ENCODE assay signal across 29 cellular contexts in genomic region chr11:131042711-131043110, GRCh38.
"Had no signal": no experiment of that assay in that cellular context is flagged by ENCODE, and none has a peak within 500 bp of the region (broad histone marks: within the 10 kb centered on the region; RNA-seq: fewer than 3 reads in every experiment).

No MANE protein-coding gene starts in this region.

- H3K36me3 ChIP-seq: adrenal gland, breast epithelium, SJSA1 had no signal

- H3K9me3 ChIP-seq: adrenal gland, body of pancreas, breast epithelium, SJSA1, SK-N-SH had no signal

- H2AFZ ChIP-seq: PC-9 had no signal

- H3K9ac ChIP-seq: SK-N-SH had no signal

- H3K9me2 ChIP-seq: SK-N-SH had no signal

- ATAC-seq: activated CD4-positive, alpha-beta T cell treated with anti-CD3 and anti-CD28 coated beads for 36 hours; activated CD4-positive, CD25-positive, alpha-beta regulatory T cell treated with anti-CD3 and anti-CD28 coated beads, Interleukin-2, amount 50 U/mL, for 24 hours; activated naive CD4-positive, alpha-beta T cell treated with anti-CD3 and anti-CD28 coated beads, Interleukin-2, amount 50 U/mL, for 72 hours; activated T-cell treated with anti-CD3 and anti-CD28 coated beads, Interleukin-2, amount 50 U/mL, for 4 hours; body of pancreas; K562 had no signal

- H3K4me3 ChIP-seq: adrenal gland, body of pancreas, breast epithelium, K562, PC-9, SJSA1 had no signal

- H3K27me3 ChIP-seq: adrenal gland, body of pancreas, SJSA1 had no signal

- DNase-seq: activated CD4-positive, alpha-beta memory T cell treated with anti-CD3 and anti-CD28 coated beads for 36 hours; activated CD4-positive, alpha-beta T cell treated with anti-CD3 and anti-CD28 coated beads for 36 hours; activated CD4-positive, alpha-beta T cell treated with anti-CD3 and anti-CD28 coated beads, Interleukin-2, amount 10 ng/mL, durations not matched to agents 7 days and 5 days; activated CD8-positive, alpha-beta memory T cell treated with anti-CD3 and anti-CD28 coated beads, Interleukin-2, amount 50 U/mL, for 4 hours; activated gamma-delta T cell treated with Interleukin-2 at 50 U/mL for 16 hours; activated naive CD4-positive, alpha-beta T cell treated with anti-CD3 and anti-CD28 coated beads for 36 hours; activated T-cell treated with anti-CD3 and anti-CD28 coated beads for 4 hours; activated T-cell treated with anti-CD3 and anti-CD28 coated beads, Interleukin-2, amount 50 U/mL, for 4 hours; adrenal gland; body of pancreas; caudate nucleus; cerebellar nuclear complex; NCI-H1048; NCI-H1105 treated with DMSO at 0.1 percent for 48 hours; NCI-H1436; NCI-H1694; NCI-H1930; NCI-H2081 treated with DMSO at 0.1 percent for 48 hours; NCI-H345; NCI-H524 treated with DMSO at 0.1 percent for 48 hours; NK-92 treated with Interleukin-12 subunit alpha and Interleukin-12 subunit beta, amount 100 ng/mL, for 24 hours; PC-9; SHP77 treated with DMSO at 0.1 percent for 48 hours; SK-N-SH had no signal

- H3K4me1 ChIP-seq: body of pancreas, breast epithelium, SJSA1 had no signal

- H3K27ac ChIP-seq: adrenal gland, body of pancreas, breast epithelium, SJSA1 had no signal

- H3K4me2 ChIP-seq: SK-N-SH had no signal
